ENCODE assay signal across 8 cellular contexts in the genomic region with DNA sequence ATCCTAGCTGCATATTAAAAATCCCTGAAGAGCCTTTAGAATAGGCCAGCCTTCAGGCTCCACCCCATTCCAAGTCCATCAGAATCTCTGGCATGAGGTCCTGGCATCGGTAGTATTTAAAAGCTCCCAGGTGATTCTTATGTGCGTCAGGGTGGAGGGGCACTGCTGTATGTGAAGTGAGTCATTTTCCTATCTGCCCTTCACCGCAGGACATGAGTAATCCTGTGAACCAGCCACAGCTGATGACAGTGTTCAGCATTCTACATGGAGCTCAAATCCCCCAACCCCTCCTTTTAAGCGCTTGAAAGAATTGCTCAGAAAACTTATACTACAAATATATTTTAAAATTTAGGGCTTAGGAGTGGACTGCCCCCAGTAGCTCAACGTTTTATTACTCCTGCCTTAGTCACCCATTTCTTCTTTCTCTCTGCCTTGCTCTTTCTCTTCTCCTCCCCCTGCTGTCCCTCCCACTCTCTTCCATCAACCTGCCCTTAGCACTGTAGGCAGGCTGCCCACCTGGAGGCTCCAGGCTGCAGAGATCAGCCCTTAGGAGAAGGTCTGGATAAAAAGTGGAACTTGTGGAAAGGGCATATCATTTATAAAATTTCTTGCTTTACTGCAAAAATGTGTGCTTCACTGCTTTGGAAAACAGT.
A peak's percentile ranks its signal among the peaks of the same experiment; 100 is the strongest.
DNase-seq lines count a peak whose midpoint lies in the region; ATAC-seq, FAIRE-seq and TF ChIP-seq lines count a peak whose summit lies in the region.

No MANE protein-coding gene starts in this region.

- FAIRE-seq in HTR-8/SVneo (lab: Jason Lieb, UNC): peak; percentile 40

- no peak overlapping the region for H3K4me3 ChIP-seq in GM12864 (ENCODE audit: low read depth, low read length)

- DNase-seq in GM12864 (ENCODE audit: low read depth) (peak; percentile 68), HTR-8/SVneo (ENCODE audit: insufficient read length, low spot score) (peak; percentile 95), fibroblast of peridontal ligament (ENCODE audit: extremely low read depth) (peak; percentile 97), inferior parietal cortex (ENCODE audit: extremely low spot score) (no peak), NCI-H1694 (lab: John Stamatoyannopoulos, UW) (no peak)
- peak; percentile 29 to 44 for DNase-seq in activated CD4-positive, alpha-beta T cell treated with anti-CD3 and anti-CD28 coated beads for 4 hours
- DNase-seq in stimulated activated CD4-positive, alpha-beta T cell treated with anti-CD3 and anti-CD28 coated beads, TNF-alpha, amount 100 ng/mL, for 4 hours (ENCODE audit: low read depth in 3 of 3): peak in 2 of 3 experiments; percentile 5 to 32

- ATAC-seq in GM21737 (IDR thresholded peaks at IDR 0.05; ENCODE audit: unreplicated experiment): peak; percentile 98

- no peak for TF ChIP-seq CTCF in GM12864 (IDR thresholded peaks at IDR 0.05; ENCODE audit: low read depth, low read length, missing control alignments)

Comparison
In these comparisons a context has a peak if more than half of its experiments do, and no peak if none do; other contexts are left out.
1. DNase-seq: peak in GM12864 (single experiment), HTR-8/SVneo (single experiment), activated CD4-positive, alpha-beta T cell treated with anti-CD3 and anti-CD28 coated beads for 4 hours (2 of 2), fibroblast of peridontal ligament (single experiment) and stimulated activated CD4-positive, alpha-beta T cell treated with anti-CD3 and anti-CD28 coated beads, TNF-alpha, amount 100 ng/mL, for 4 hours (2 of 3); none in inferior parietal cortex (single experiment) and NCI-H1694 (single experiment).